In the genomic region with DNA sequence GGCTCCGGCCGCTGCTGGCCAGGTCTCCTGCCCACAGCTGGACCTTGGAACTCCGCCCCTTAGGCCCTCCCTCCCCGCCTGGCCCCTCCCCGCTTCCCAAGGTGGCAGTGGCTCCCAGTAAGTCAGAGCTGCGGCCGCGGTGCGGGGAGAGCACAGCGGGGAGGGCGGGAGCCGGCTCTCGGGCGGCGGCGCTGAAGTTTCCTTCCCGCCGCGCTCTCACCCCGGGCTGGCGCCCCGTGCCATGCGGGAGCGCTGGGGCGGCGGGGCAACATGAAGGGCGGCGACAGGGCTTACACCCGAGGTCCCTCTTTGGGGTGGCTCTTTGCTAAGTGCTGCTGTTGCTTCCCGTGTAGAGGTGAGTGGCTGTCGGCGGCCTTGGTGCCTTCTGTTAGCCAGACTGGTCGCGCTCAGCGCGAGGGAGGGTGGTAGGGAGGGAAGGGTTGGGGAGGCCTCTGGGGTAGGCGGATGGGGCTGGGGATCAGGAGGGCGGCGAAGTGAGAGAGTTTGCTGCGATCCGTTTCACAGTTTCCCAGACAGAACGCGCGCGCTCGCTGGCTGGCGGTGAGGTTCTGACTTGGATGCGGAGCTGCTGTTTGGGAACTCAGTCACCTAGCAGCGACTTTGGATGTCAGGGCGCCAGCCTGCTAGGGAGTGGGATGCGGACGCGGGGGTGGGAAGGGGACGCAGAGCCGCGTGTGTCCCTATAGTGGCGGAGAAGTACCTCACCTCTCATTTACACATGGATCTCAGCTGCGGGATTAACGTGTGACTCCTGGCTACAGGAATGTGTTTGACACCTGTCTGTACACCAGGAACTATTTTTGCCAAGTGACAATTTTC, we compare ENCODE assay signal across 8 cellular contexts.
DNase-seq lines count a peak whose midpoint lies in the region; ATAC-seq and TF ChIP-seq lines count a peak whose summit lies in the region.

No MANE protein-coding gene starts in this region.

- DNase-seq in activated CD8-positive, alpha-beta memory T cell treated with anti-CD3 and anti-CD28 coated beads for 24 hours: peak; percentile 73
- DNase-seq in activated CD8-positive, alpha-beta memory T cell treated with anti-CD3 and anti-CD28 coated beads, Interleukin-2, amount 50 U/mL, for 4 hours: no peak
- no peak for DNase-seq in T-helper 17 cell
- peak; percentile 27 to 34 for DNase-seq in cardiac fibroblast (ENCODE audit: low read depth in 2 of 2)
- DNase-seq in left lobe of liver (ENCODE audit: low spot score): peak; percentile 97
- peak; percentile 31 for DNase-seq in stimulated activated CD4-positive, alpha-beta T cell treated with anti-CD3 and anti-CD28 coated beads, Interleukin-1b, Interleukin-23, amount 100 ng/mL, for 48 hours
- no peak for DNase-seq in T1000 (lab: John Stamatoyannopoulos, UW)

- no peak overlapping the region for H3K27ac Mint-ChIP-seq in T-helper 17 cell

- peak overlapping the region; percentile 28 to 46 for H3K4me3 ChIP-seq in cardiac fibroblast (replicated peaks in 1 of 2; ENCODE audit: low read depth in 2 of 2, low read length in 2 of 2)

- H3K4me1 Mint-ChIP-seq in T-helper 17 cell: peaks cover 8% of the 10 kb centered on the region

- no peaks in the 10 kb centered on the region for H3K36me3 Mint-ChIP-seq in T-helper 17 cell (ENCODE audit: low read depth)

- H3K4me3 Mint-ChIP-seq in T-helper 17 cell: peak overlapping the region; percentile 90

- ATAC-seq in T-helper 17 cell: peak; percentile 76
- ATAC-seq in left lobe of liver: peak; percentile 97
- no peak for ATAC-seq in HG03196 (IDR thresholded peaks at IDR 0.05; ENCODE audit: unreplicated experiment)

- no peak for TF ChIP-seq CTCF in cardiac fibroblast (IDR thresholded peaks at IDR 0.05; ENCODE audit: low read depth, low read length)

- H3K27me3 Mint-ChIP-seq in T-helper 17 cell: peaks cover 20% of the 10 kb centered on the region

- no peaks in the 10 kb centered on the region for H3K9me3 ChIP-seq in T-helper 17 cell (ENCODE audit: control insufficient read depth, low read length, poor library complexity, severe bottlenecking)

Comparison
In these comparisons a context has a peak if more than half of its experiments do, and no peak if none do; other contexts are left out.
1. DNase-seq: peak in activated CD8-positive, alpha-beta memory T cell treated with anti-CD3 and anti-CD28 coated beads for 24 hours (single experiment), cardiac fibroblast (2 of 2), left lobe of liver (single experiment) and stimulated activated CD4-positive, alpha-beta T cell treated with anti-CD3 and anti-CD28 coated beads, Interleukin-1b, Interleukin-23, amount 100 ng/mL, for 48 hours (single experiment); none in activated CD8-positive, alpha-beta memory T cell treated with anti-CD3 and anti-CD28 coated beads, Interleukin-2, amount 50 U/mL, for 4 hours (single experiment), T-helper 17 cell (0 of 3) and T1000 (single experiment).